27 cellular contexts compared by ENCODE assay signal in the genomic region with DNA sequence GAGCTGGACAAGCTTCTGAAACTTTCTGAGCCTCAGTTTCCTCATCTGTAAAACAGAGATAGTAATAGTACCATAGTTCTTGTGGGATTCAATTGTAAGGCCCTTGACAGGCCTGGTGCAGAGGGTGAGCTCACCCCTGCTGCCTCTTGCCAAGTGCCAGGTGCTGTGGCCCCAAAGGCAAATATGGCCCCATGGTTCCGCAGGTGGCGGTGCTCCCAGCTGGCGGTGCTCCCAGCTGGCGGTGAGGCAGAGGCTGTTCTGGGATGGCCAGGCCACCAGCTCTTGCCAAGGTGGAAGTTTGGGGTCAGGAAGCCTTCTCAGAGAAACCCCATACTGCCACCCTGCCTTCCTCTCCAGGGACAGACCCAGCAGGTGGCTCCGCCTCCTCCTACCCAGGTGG.
"Had no signal": no experiment of that assay in that cellular context is flagged by ENCODE, and none has a peak within 500 bp of the region (broad histone marks: within the 10 kb centered on the region; RNA-seq: fewer than 3 reads in every experiment).

No MANE protein-coding gene starts in this region.

- H3K27me3 ChIP-seq: dorsolateral prefrontal cortex, thyroid gland, vagina had no signal

- H3K4me1 ChIP-seq: gastrocnemius medialis, parathyroid adenoma, suprapubic skin, thyroid gland, vagina had no signal

- H3K36me3 Mint-ChIP-seq: mesothelial cell of epicardium; naive B cell; natural killer cell treated with Interleukin-12 subunit alpha and Interleukin-12 subunit beta and Interleukin-15 and Interleukin-18, amount 100 ng/mL, for 72 hours had no signal

- H3K36me3 ChIP-seq: gastrocnemius medialis, neutrophil, suprapubic skin, thyroid gland, vagina had no signal

- H3K4me3 ChIP-seq: gastrocnemius medialis, mucosa of descending colon, smooth muscle cell, suprapubic skin, thyroid gland, vagina had no signal

- H3K9me3 ChIP-seq: gastrocnemius medialis, mucosa of descending colon, neutrophil, suprapubic skin, thyroid gland, vagina had no signal

- H3K9me3 Mint-ChIP-seq: mesothelial cell of epicardium; naive B cell; natural killer cell treated with Interleukin-12 subunit alpha and Interleukin-12 subunit beta and Interleukin-15 and Interleukin-18, amount 100 ng/mL, for 72 hours; neural crest cell; stimulated activated naive CD8-positive, alpha-beta T cell treated with anti-CD3 and anti-CD28 coated beads, Interleukin-15, amount 100 ng/mL, for 72 hours had no signal

- H3K27ac ChIP-seq: epithelial cell of prostate, gastrocnemius medialis, neutrophil, parathyroid adenoma, suprapubic skin, thyroid gland, vagina had no signal

- H3K4me1 Mint-ChIP-seq: mesothelial cell of epicardium, neural crest cell had no signal

- DNase-seq: dorsolateral prefrontal cortex; effector CD4-positive, alpha-beta T cell; foreskin fibroblast; gastrocnemius medialis; mesenchymal stem cell; naive B cell; stimulated activated CD4-positive, alpha-beta T cell treated with anti-CD3 and anti-CD28 coated beads, Interleukin-12 subunit alpha, Interleukin-12 subunit beta, amount 100 ng/mL, for 4 hours; stimulated activated CD4-positive, alpha-beta T cell treated with anti-CD3 and anti-CD28 coated beads, Interleukin-1b, Interleukin-23, amount 100 ng/mL, for 48 hours; stimulated activated CD4-positive, alpha-beta T cell treated with anti-CD3 and anti-CD28 coated beads, Interleukin-4, amount 100 ng/mL, for 1 hour; stimulated activated CD8-positive, alpha-beta memory T cell treated with anti-CD3 and anti-CD28 coated beads, Interleukin-4, amount 100 ng/mL, for 48 hours; stimulated activated naive CD4-positive, alpha-beta T cell; stimulated activated naive CD8-positive, alpha-beta T cell treated with anti-CD3 and anti-CD28 coated beads, Interleukin-15, amount 100 ng/mL, for 72 hours; thyroid gland; trophoblast cell had no signal

- H3K27ac Mint-ChIP-seq: mesothelial cell of epicardium; naive B cell; natural killer cell treated with Interleukin-12 subunit alpha and Interleukin-12 subunit beta and Interleukin-15 and Interleukin-18, amount 100 ng/mL, for 72 hours; progenitor cell of endocrine pancreas; stimulated activated naive CD8-positive, alpha-beta T cell treated with anti-CD3 and anti-CD28 coated beads, Interleukin-15, amount 100 ng/mL, for 72 hours had no signal

- ATAC-seq: esophagus mucosa; gastrocnemius medialis; mucosa of descending colon; natural killer cell treated with Interleukin-12 subunit alpha and Interleukin-12 subunit beta and Interleukin-15 and Interleukin-18, amount 100 ng/mL, for 72 hours; sciatic nerve; stimulated activated naive CD8-positive, alpha-beta T cell treated with anti-CD3 and anti-CD28 coated beads, Interleukin-15, amount 100 ng/mL, for 72 hours had no signal

- H3K4me3 Mint-ChIP-seq: mesothelial cell of epicardium; naive B cell; natural killer cell treated with Interleukin-12 subunit alpha and Interleukin-12 subunit beta and Interleukin-15 and Interleukin-18, amount 100 ng/mL, for 72 hours; neural crest cell; stimulated activated naive CD8-positive, alpha-beta T cell treated with anti-CD3 and anti-CD28 coated beads, Interleukin-15, amount 100 ng/mL, for 72 hours had no signal
